ENCODE assay signal across 1 cellular context in the genomic region with DNA sequence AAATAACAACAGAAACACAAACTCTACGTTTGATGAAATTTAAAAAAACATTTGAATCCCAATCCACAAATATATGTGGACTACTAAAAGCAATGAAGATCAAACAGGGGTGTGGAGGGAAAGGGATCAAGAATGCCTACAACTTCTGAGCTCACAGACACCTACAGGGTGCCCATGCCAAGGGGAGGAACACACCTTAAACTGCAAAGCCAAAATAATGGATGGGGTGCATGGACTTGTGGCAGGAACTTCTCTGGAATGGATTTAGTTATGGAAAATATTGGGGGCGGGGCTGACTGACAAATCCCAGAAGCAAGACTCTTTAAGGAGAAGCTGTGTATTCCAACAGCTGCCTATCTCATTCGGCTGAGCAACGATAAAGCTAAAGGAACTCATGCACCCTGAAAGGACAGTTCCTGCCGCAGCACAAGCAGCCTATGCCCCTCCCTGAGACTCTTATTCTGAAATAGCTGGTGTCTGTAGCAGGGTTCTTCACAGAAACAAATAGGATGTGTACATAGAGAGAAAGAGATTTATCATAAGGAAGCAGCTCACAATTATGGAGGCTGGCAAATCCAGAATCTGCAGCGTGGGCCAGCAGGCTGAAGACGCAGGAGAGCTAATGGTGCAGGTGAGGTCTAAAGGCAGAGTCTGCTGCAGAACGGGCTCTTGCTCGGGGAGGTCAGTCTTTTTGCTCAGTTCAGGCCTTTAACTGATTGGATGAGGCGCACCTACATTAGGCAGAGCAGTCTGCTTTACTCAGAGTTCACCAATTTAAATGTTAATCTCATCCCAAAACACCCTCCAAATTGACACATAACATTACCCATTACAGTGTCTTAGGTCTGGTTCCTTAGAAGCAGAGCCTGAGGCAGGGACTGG.
A peak's percentile ranks its signal among the peaks of the same experiment; 100 is the strongest.
TF ChIP-seq lines count a peak whose summit lies in the region.

No MANE protein-coding gene starts in this region.

TF ChIP-seq in HepG2, 621 proteins besides CTCF, POLR2A, EP300 and RAD21:
- TF ChIP-seq, protein P1, sequence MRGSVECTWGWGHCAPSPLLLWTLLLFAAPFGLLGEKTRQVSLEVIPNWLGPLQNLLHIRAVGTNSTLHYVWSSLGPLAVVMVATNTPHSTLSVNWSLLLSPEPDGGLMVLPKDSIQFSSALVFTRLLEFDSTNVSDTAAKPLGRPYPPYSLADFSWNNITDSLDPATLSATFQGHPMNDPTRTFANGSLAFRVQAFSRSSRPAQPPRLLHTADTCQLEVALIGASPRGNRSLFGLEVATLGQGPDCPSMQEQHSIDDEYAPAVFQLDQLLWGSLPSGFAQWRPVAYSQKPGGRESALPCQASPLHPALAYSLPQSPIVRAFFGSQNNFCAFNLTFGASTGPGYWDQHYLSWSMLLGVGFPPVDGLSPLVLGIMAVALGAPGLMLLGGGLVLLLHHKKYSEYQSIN (CRISPR knock-in tag; IDR thresholded peaks at IDR 0.05; ENCODE audit: borderline replicate concordance) = no peak
- TF ChIP-seq MYNN (CRISPR knock-in tag; IDR thresholded peaks at IDR 0.05; ENCODE audit: low read depth) = peak; percentile 97; the same call in 1 of the 2 replicates
